ENCODE assay signal across 1 cellular context in genomic region chr12:2963154-2963759, GRCh38.
TF ChIP-seq lines count a peak whose summit lies in the region.

No MANE protein-coding gene starts in this region.

TF ChIP-seq in HepG2, 621 proteins besides CTCF, POLR2A, EP300 and RAD21 (continued from another document and continues in another):
- peak; percentile 84; the same call in 1 of the 2 replicates for TF ChIP-seq ZNF281 (CRISPR knock-in tag; IDR thresholded peaks at IDR 0.05; ENCODE audit: borderline replicate concordance)
- TF ChIP-seq ZNF567 (CRISPR knock-in tag; IDR thresholded peaks at IDR 0.05; ENCODE audit: borderline replicate concordance) = no peak
- TF ChIP-seq AHR (CRISPR knock-in tag; IDR thresholded peaks at IDR 0.05) = no peak
- 0 out of 2 replicates have a peak, but pooled peaks have one; percentile 60 for TF ChIP-seq STAT6 (CRISPR knock-in tag; IDR thresholded peaks at IDR 0.05; ENCODE audit: borderline replicate concordance)
- no peak for TF ChIP-seq ELF4 (CRISPR knock-in tag; IDR thresholded peaks at IDR 0.05; ENCODE audit: borderline replicate concordance)
- no peak for TF ChIP-seq ZNF205 (CRISPR knock-in tag; IDR thresholded peaks at IDR 0.05)
- TF ChIP-seq ZNF24 (IDR thresholded peaks at IDR 0.05) = no peak
- peak; percentile 59; the same call in 1 of the 2 replicates for TF ChIP-seq ERF (CRISPR knock-in tag; IDR thresholded peaks at IDR 0.05)
- TF ChIP-seq MBNL3 (CRISPR knock-in tag; conservative IDR thresholded peaks at IDR 0.05) = no peak
- peak; percentile 18; the same call in 1 of the 2 replicates for TF ChIP-seq ZGPAT (CRISPR knock-in tag; IDR thresholded peaks at IDR 0.05)
- no peak for TF ChIP-seq ZNF570 (CRISPR knock-in tag; IDR thresholded peaks at IDR 0.05; ENCODE audit: borderline replicate concordance)
- TF ChIP-seq BRCA1 (CRISPR knock-in tag; IDR thresholded peaks at IDR 0.05) = no peak
- TF ChIP-seq ZNF597 (CRISPR knock-in tag; IDR thresholded peaks at IDR 0.05) = no peak
- no peak for TF ChIP-seq DDIT3 (CRISPR knock-in tag; IDR thresholded peaks at IDR 0.05)
- peak; percentile 98 for TF ChIP-seq THAP9 (CRISPR knock-in tag; IDR thresholded peaks at IDR 0.05; ENCODE audit: borderline replicate concordance)
- TF ChIP-seq IRX3 (CRISPR knock-in tag; IDR thresholded peaks at IDR 0.05; ENCODE audit: borderline replicate concordance, low read depth) = no peak
- TF ChIP-seq EZH2 (conservative IDR thresholded peaks at IDR 0.05; ENCODE audit: low read depth, low read length) = no peak
- TF ChIP-seq ZNF503 (CRISPR knock-in tag; IDR thresholded peaks at IDR 0.05) = peak; percentile 52; the same call in 1 of the 2 replicates
- no peak for TF ChIP-seq TRIM22 (IDR thresholded peaks at IDR 0.05)
- peak; percentile 82; the same call in 1 of the 2 replicates for TF ChIP-seq THRA (CRISPR knock-in tag; IDR thresholded peaks at IDR 0.05; ENCODE audit: borderline replicate concordance)
- peak; percentile 30; the same call in 1 of the 2 replicates for TF ChIP-seq ZNF124 (CRISPR knock-in tag; IDR thresholded peaks at IDR 0.05)
- TF ChIP-seq ZNF777 (CRISPR knock-in tag; IDR thresholded peaks at IDR 0.05) = peak; percentile 39; the same call in 1 of the 2 replicates
- no peak for TF ChIP-seq HOXA7 (CRISPR knock-in tag; IDR thresholded peaks at IDR 0.05)
- 0 out of 2 replicates have a peak, but pooled peaks have one; percentile 79 for TF ChIP-seq ZNF784 (CRISPR knock-in tag; IDR thresholded peaks at IDR 0.05; ENCODE audit: borderline replicate concordance)
- TF ChIP-seq ZNF766 (CRISPR knock-in tag; IDR thresholded peaks at IDR 0.05; ENCODE audit: borderline replicate concordance) = no peak; the same call in 1 of the 2 replicates
- no peak for TF ChIP-seq HIC2 (CRISPR knock-in tag; IDR thresholded peaks at IDR 0.05; ENCODE audit: low read depth)
- TF ChIP-seq ZNF253 (CRISPR knock-in tag; IDR thresholded peaks at IDR 0.05; ENCODE audit: borderline replicate concordance) = no peak
- peak; percentile 58; the same call in 1 of the 2 replicates for TF ChIP-seq TMF1 (CRISPR knock-in tag; IDR thresholded peaks at IDR 0.05; ENCODE audit: low read depth)
- no peak for TF ChIP-seq ZNF33A (CRISPR knock-in tag; IDR thresholded peaks at IDR 0.05; ENCODE audit: borderline replicate concordance)
- no peak for TF ChIP-seq PREB (CRISPR knock-in tag; IDR thresholded peaks at IDR 0.05)
- TF ChIP-seq ATF3 (CRISPR knock-in tag; IDR thresholded peaks at IDR 0.05) = peak; percentile 31; the same call in 1 of the 2 replicates
- no peak for TF ChIP-seq ZBTB21 (CRISPR knock-in tag; IDR thresholded peaks at IDR 0.05)
- TF ChIP-seq FOXK2 (IDR thresholded peaks at IDR 0.05) = peak; percentile 42; the same call in 1 of the 2 replicates
